ENCODE assay signal across 8 cellular contexts in genomic region chr17:32265192-32265895, GRCh38. TPM values are rescaled to one million over a fixed set of nuclear protein-coding genes. Genes with fewer than 3 reads are reported as not detected.
DNase-seq lines count a peak whose midpoint lies in the region; ATAC-seq, FAIRE-seq and TF ChIP-seq lines count a peak whose summit lies in the region.

RHBDL3 (plus strand) TSS chr17:32265832; CDS start chr17:32266190, 358 bp downstream.

- dilution Hi-C loops in keratinocyte (cut with MboI; ENCODE audit: extremely low pct_ligation_motif_present, low sequenced_read_pairs), result no loop called here

- TF ChIP-seq EP300 in GM12878 (IDR thresholded peaks at IDR 0.05; ENCODE audit: borderline replicate concordance in 1 of 2, control insufficient read depth in 1 of 2, low read depth in 2 of 2, low read length in 2 of 2), result no peak

- H3K4me2 ChIP-seq in GM12878 (ENCODE audit: control insufficient read depth, insufficient read depth) (peak within 1 kb of the TSS; percentile 83), keratinocyte (ENCODE audit: control insufficient read depth, extremely low read depth, insufficient read depth, low read depth, low read length) (peak within 1 kb of the TSS; percentile 51)

- TF ChIP-seq POLR2A in GM12878 (IDR thresholded peaks at IDR 0.05; ENCODE audit: low read depth, low read length), result no peak

- no peak within 1 kb of the TSS for H2AFZ ChIP-seq in GM12878 (ENCODE audit: control insufficient read depth, low read depth, low read length)
- H2AFZ ChIP-seq in keratinocyte (ENCODE audit: control insufficient read depth, low read length), result no peak within 1 kb of the TSS

- no peaks in the 10 kb centered on the region for H3K9me3 ChIP-seq in CD4-positive, alpha-beta memory T cell (ENCODE audit: control insufficient read depth in 1 of 2, low read length in 2 of 2)
- H3K9me3 ChIP-seq in HUES64 (ENCODE audit: insufficient read depth, low read depth, low read length) (no peaks in the 10 kb centered on the region), GM12878 (replicated peaks; ENCODE audit: control insufficient read depth, insufficient read depth, low read length) (no peaks in the 10 kb centered on the region), keratinocyte (ENCODE audit: control insufficient read depth, low read depth, low read length) (no peaks in the 10 kb centered on the region)

- POLR2A ChIA-PET in CD4-positive, alpha-beta memory T cell (lab: Charles Lee; ENCODE audit: partially characterized antibody), result interaction anchor here (0.6 kb wide), 1 partner anchor 399 kb away, joined by 3 read pairs; no protein-coding TSS in a partner anchor
- POLR2A ChIA-PET in GM12878 (lab: Charles Lee), result no interaction called here

- H3K27me3 ChIP-seq in CD4-positive, alpha-beta memory T cell (ENCODE audit: insufficient read depth, low read length), result peaks cover 20% of the 10 kb centered on the region
- H3K27me3 ChIP-seq in HUES64 (ENCODE audit: insufficient read depth, low read length) (peaks cover 64% of the 10 kb centered on the region), GM12878 (replicated peaks in 1 of 2; ENCODE audit: control insufficient read depth in 2 of 2, insufficient read depth in 2 of 2, low read length in 1 of 2) (peaks cover 13 to 25% of the 10 kb centered on the region in 2 experiments), keratinocyte (ENCODE audit: control insufficient read depth, extremely low read depth, insufficient read depth, low read length) (peaks cover 84% of the 10 kb centered on the region)

- no peak for TF ChIP-seq RAD21 in GM12878 (IDR thresholded peaks at IDR 0.05; ENCODE audit: insufficient read depth, low read depth, low read length)

- in situ Hi-C loops in GM12878 (cut with MboI), result no loop called here

- H3K9me3 Mint-ChIP-seq in CD4-positive, alpha-beta memory T cell, result peaks cover 0 to 1% (median 0%) of the 10 kb centered on the region in 8 donors
- H3K9me3 Mint-ChIP-seq in stimulated activated naive CD8-positive, alpha-beta T cell treated with anti-CD3 and anti-CD28 coated beads, Interleukin-15, amount 100 ng/mL, for 72 hours, result no peaks in the 10 kb centered on the region

- peak within 1 kb of the TSS; percentile 80 to 95 (median 84) for H3K4me3 Mint-ChIP-seq in CD4-positive, alpha-beta memory T cell
- H3K4me3 Mint-ChIP-seq in stimulated activated naive CD8-positive, alpha-beta T cell treated with anti-CD3 and anti-CD28 coated beads, Interleukin-15, amount 100 ng/mL, for 72 hours, result peak within 1 kb of the TSS; percentile 75 to 82

- TF ChIP-seq CTCF in GM12878 (IDR thresholded peaks at IDR 0.05 in 2 of 3, conservative IDR thresholded peaks at IDR 0.05 in 1 of 3; ENCODE audit: control insufficient read depth in 2 of 3, extremely low read depth in 1 of 3, insufficient read depth in 1 of 3, low read depth in 3 of 3, low read length in 3 of 3) (no peak), keratinocyte (optimal IDR thresholded peaks at IDR 0.05 in 1 of 3, IDR thresholded peaks at IDR 0.05 in 1 of 3, conservative IDR thresholded peaks at IDR 0.05 in 1 of 3; ENCODE audit: extremely low read depth in 1 of 3, insufficient read depth in 2 of 3, low read length in 3 of 3) (no peak)

- H3K4me3 ChIP-seq in CD4-positive, alpha-beta memory T cell (ENCODE audit: low read length in 2 of 2), result peak within 1 kb of the TSS in 1 of 2 donors; percentile 47
- H3K4me3 ChIP-seq in HUES64 (ENCODE audit: low read length) (peak within 1 kb of the TSS; percentile 70), GM12878 (peak within 1 kb of the TSS; percentile 46; the same call in 1 of the 2 replicates), keratinocyte (ENCODE audit: control insufficient read depth in 2 of 3, extremely low read depth in 1 of 3, insufficient read depth in 2 of 3, low read depth in 1 of 3, low read length in 3 of 3) (peak within 1 kb of the TSS; percentile 18 to 23 (median 19))

- H3K27me3 Mint-ChIP-seq in CD4-positive, alpha-beta memory T cell, result peaks cover 39% of the 10 kb centered on the region in 2 donors
- peaks cover 89% of the 10 kb centered on the region for H3K27me3 Mint-ChIP-seq in stimulated activated naive CD8-positive, alpha-beta T cell treated with anti-CD3 and anti-CD28 coated beads, Interleukin-15, amount 100 ng/mL, for 72 hours

- H3K36me3 Mint-ChIP-seq in CD4-positive, alpha-beta memory T cell, result peaks cover 0 to 1% of the 10 kb centered on the region in 2 donors

- H3K9me1 ChIP-seq in keratinocyte (ENCODE audit: control insufficient read depth, extremely low read depth, insufficient read depth, low read length), result no peaks in the 10 kb centered on the region

- ATAC-seq in GM12878, result peak; percentile 32
- ATAC-seq in stimulated activated naive CD8-positive, alpha-beta T cell treated with anti-CD3 and anti-CD28 coated beads, Interleukin-15, amount 100 ng/mL, for 72 hours, result peak; percentile 51
- ATAC-seq in HG03442 (IDR thresholded peaks at IDR 0.05; ENCODE audit: unreplicated experiment), result no peak
- no peak for ATAC-seq in esophagus mucosa

- H3K4me1 ChIP-seq in CD4-positive, alpha-beta memory T cell (ENCODE audit: insufficient read depth, low read length), result peaks cover 21% of the 10 kb centered on the region
- peaks cover 28% of the 10 kb centered on the region for H3K4me1 ChIP-seq in HUES64 (ENCODE audit: insufficient read depth, low read length)
- peaks cover 4% of the 10 kb centered on the region; the same call in 1 of the 2 replicates for H3K4me1 ChIP-seq in GM12878 (ENCODE audit: control insufficient read depth, insufficient read depth, low read length)
- no peaks in the 10 kb centered on the region for H3K4me1 ChIP-seq in keratinocyte (ENCODE audit: control insufficient read depth, extremely low read depth, insufficient read depth, low read length)

- CTCF ChIA-PET in CD4-positive, alpha-beta memory T cell (lab: Charles Lee; ENCODE audit: partially characterized antibody), result no interaction called here
- CTCF ChIA-PET in GM12878 (lab: Yijun Ruan, JAX), result no interaction called here

- H4K20me1 ChIP-seq in GM12878 (ENCODE audit: control insufficient read depth, insufficient read depth) (no peaks in the 10 kb centered on the region), keratinocyte (ENCODE audit: control insufficient read depth, extremely low read depth, insufficient read depth, low read length) (no peaks in the 10 kb centered on the region)

- WGBS in HUES64, result 1% methylated on average over 63 of the region's 63 CpGs
- 15% methylated on average over 20 of the region's 63 CpGs for WGBS in GM12878 (ENCODE audit: insufficient coverage, insufficient replicate concordance, low lambda C conversion rate, missing lambda C conversion rate)

- peak in 2 of 5 donors; percentile 8 to 16 for DNase-seq in CD4-positive, alpha-beta memory T cell
- DNase-seq in GM12878 (ENCODE audit: low read depth, low spot score) (no peak), keratinocyte (ENCODE audit: low read depth, low spot score) (no peak)
- DNase-seq in stimulated activated naive CD8-positive, alpha-beta T cell treated with anti-CD3 and anti-CD28 coated beads, Interleukin-15, amount 100 ng/mL, for 72 hours, result no peak
- DNase-seq in stimulated activated CD8-positive, alpha-beta memory T cell treated with anti-CD3 and anti-CD28 coated beads, Interleukin-4, amount 100 ng/mL, for 48 hours, result no peak

- H3K79me2 ChIP-seq in GM12878 (ENCODE audit: control insufficient read depth, insufficient read depth, low read length), result no peaks in the 10 kb centered on the region
- no peaks in the 10 kb centered on the region for H3K79me2 ChIP-seq in keratinocyte (ENCODE audit: control insufficient read depth, insufficient read depth, low read length)

- no peak within 1 kb of the TSS; the same call in none of the 2 replicates for H3K9ac ChIP-seq in HUES64 (ENCODE audit: low read depth, low read length)
- 0 out of 2 replicates have a peak within 1 kb of the TSS, but pooled peaks have one; percentile 25 for H3K9ac ChIP-seq in GM12878 (ENCODE audit: control insufficient read depth, insufficient read depth, low read length)
- H3K9ac ChIP-seq in keratinocyte (ENCODE audit: control insufficient read depth, extremely low read depth, insufficient read depth, low read length), result no peak within 1 kb of the TSS

- H3K27ac ChIP-seq in CD4-positive, alpha-beta memory T cell (ENCODE audit: low read depth, low read length), result no peak within 1 kb of the TSS
- H3K27ac ChIP-seq in HUES64 (ENCODE audit: low read depth, low read length), result no peak within 1 kb of the TSS
- H3K27ac ChIP-seq in GM12878 (ENCODE audit: control insufficient read depth, insufficient read depth), result no peak within 1 kb of the TSS
- no peak within 1 kb of the TSS for H3K27ac ChIP-seq in keratinocyte (ENCODE audit: control insufficient read depth, insufficient read depth, low read length)

- no peaks in the 10 kb centered on the region for H3K36me3 ChIP-seq in CD4-positive, alpha-beta memory T cell (ENCODE audit: insufficient read depth, low read length)
- H3K36me3 ChIP-seq in HUES64 (ENCODE audit: insufficient read depth, low read length) (no peaks in the 10 kb centered on the region), GM12878 (ENCODE audit: control insufficient read depth in 2 of 2, insufficient read depth in 2 of 2, low read length in 1 of 2) (no peaks in the 10 kb centered on the region), keratinocyte (ENCODE audit: control insufficient read depth in 2 of 2, extremely low read depth in 1 of 2, insufficient read depth in 2 of 2, low read length in 2 of 2) (no peaks in the 10 kb centered on the region)

- intact Hi-C loops in CD4-positive, alpha-beta memory T cell (cut with micrococcal nuclease), result no loop called here
- intact Hi-C loops in GM12878 (cut with micrococcal nuclease; ENCODE audit: unreplicated experiment), result no loop called here

- SMC1A ChIA-PET in GM12878 (lab: Charles Lee; ENCODE audit: uncharacterized antibody, unreplicated experiment), result no interaction called here

- RAD21 ChIA-PET in GM12878 (lab: Charles Lee; ENCODE audit: unreplicated experiment), result no interaction called here

- peaks cover 11 to 27% (median 14%) of the 10 kb centered on the region in 4 donors for H3K4me1 Mint-ChIP-seq in CD4-positive, alpha-beta memory T cell
- peaks cover 29% of the 10 kb centered on the region for H3K4me1 Mint-ChIP-seq in stimulated activated naive CD8-positive, alpha-beta T cell treated with anti-CD3 and anti-CD28 coated beads, Interleukin-15, amount 100 ng/mL, for 72 hours

- BruUV-seq in GM12878 (replicated peaks; lab: Mats Ljungman, UMichigan), result no TSS peak

- peak within 1 kb of the TSS in 6 of 7 donors; percentile 33 to 87 (median 49) for H3K27ac Mint-ChIP-seq in CD4-positive, alpha-beta memory T cell
- no peak within 1 kb of the TSS for H3K27ac Mint-ChIP-seq in stimulated activated naive CD8-positive, alpha-beta T cell treated with anti-CD3 and anti-CD28 coated beads, Interleukin-15, amount 100 ng/mL, for 72 hours

- FAIRE-seq in GM12878 (lab: Jason Lieb, UNC) (no peak), keratinocyte (lab: Jason Lieb, UNC) (no peak)

RNA-seq across cellular contexts. Expression of gene RHBDL3, which starts in this region (rescaled TPM):
- total RNA-seq in CD4-positive, alpha-beta memory T cell, result not detected
- not detected for polyA plus RNA-seq in CD4-positive, alpha-beta memory T cell
- polyA plus RNA-seq in HUES64 (2013, experiment 1 of 2), result 5.7 TPM
- polyA plus RNA-seq in HUES64 (2013, experiment 2 of 2), result 5.7 TPM
- 1.5 and 1.8 TPM in 2 replicates for total RNA-seq in GM12878 (2013; cell fraction: nucleolus; rRNA removed)
- total RNA-seq in GM12878 (2014; rRNA removed), result not detected in 2 replicates
- 0.04 TPM in 1 of 2 replicates, not detected in the other for total RNA-seq in GM12878 (2014; rRNA removed; fragmentation: Illumina TruSeq; extraction: Trizol)
- 0.05 and 0.19 TPM in 2 replicates for total RNA-seq in GM12878 (2021)
- polyA plus RNA-seq in GM12878 (2011; ENCODE audit: low read depth), result not detected
- 0.09 and 0.24 TPM in 2 replicates for polyA plus RNA-seq in GM12878 (2011; rRNA removed)
- polyA plus RNA-seq in GM12878 (2011; cell fraction: cytosol; rRNA removed), result 0.22 and 0.37 TPM in 2 replicates
- 0.33 and 0.47 TPM in 2 replicates for polyA plus RNA-seq in GM12878 (2011; cell fraction: nucleus; rRNA removed)
- 0.04 and 0.07 TPM in 2 replicates for polyA plus RNA-seq in GM12878 (2012)
- 0.04 TPM in 1 of 2 replicates, not detected in the other for polyA plus RNA-seq in GM12878 (2014; fragmentation: Illumina TruSeq; extraction: Trizol)
- not detected for polyA plus RNA-seq in GM12878 (2014; fragmentation: Nextera tagmentation; extraction: Ambion mirVana)
- polyA plus RNA-seq in GM12878 (2014; rRNA removed), result 0.04 TPM in 1 of 2 replicates, not detected in the other
- not detected for polyA plus RNA-seq in GM12878 (2016; fragmentation: Nextera tagmentation; extraction: Ambion mirVana)
- 0.22 and 0.77 TPM in 2 replicates for polyA minus RNA-seq in GM12878 (2011; rRNA and poly(A)+ RNA removed)
- 0.67 TPM in 1 of 2 replicates, not detected in the other for polyA minus RNA-seq in GM12878 (2011; cell fraction: cytosol; rRNA and poly(A)+ RNA removed)
- polyA minus RNA-seq in GM12878 (2011; cell fraction: nucleus; rRNA and poly(A)+ RNA removed), result 0.19 TPM in 1 of 2 replicates, not detected in the other
- polyA plus RNA-seq in keratinocyte, result not detected in 3 replicates
- polyA plus RNA-seq in keratinocyte (2011; ENCODE audit: low read depth), result not detected
- polyA plus RNA-seq in keratinocyte (2011; cell fraction: cytosol; rRNA removed), result not detected in 2 replicates
- polyA plus RNA-seq in keratinocyte (2011; cell fraction: nucleus; rRNA removed), result not detected in 2 replicates
- 0.03 TPM in 1 of 2 replicates, not detected in the other for polyA plus RNA-seq in keratinocyte (2012; ENCODE audit: low replicate concordance)
- polyA minus RNA-seq in keratinocyte, result not detected in 3 replicates
- polyA minus RNA-seq in keratinocyte (2011; cell fraction: cytosol; rRNA and poly(A)+ RNA removed), result not detected
- polyA minus RNA-seq in keratinocyte (2011; cell fraction: nucleus; rRNA and poly(A)+ RNA removed), result not detected in 2 replicates
- total RNA-seq in esophagus mucosa, result 0.08 TPM

Comparison
In these comparisons a context has a peak if more than half of its experiments do, and no peak if none do; other contexts are left out.
1. H3K27ac Mint-ChIP-seq: peak in CD4-positive, alpha-beta memory T cell (6 of 7); none in stimulated activated naive CD8-positive, alpha-beta T cell treated with anti-CD3 and anti-CD28 coated beads, Interleukin-15, amount 100 ng/mL, for 72 hours (0 of 2).
2. ATAC-seq: peak in GM12878 (single experiment) and stimulated activated naive CD8-positive, alpha-beta T cell treated with anti-CD3 and anti-CD28 coated beads, Interleukin-15, amount 100 ng/mL, for 72 hours (single experiment); none in HG03442 (single experiment) and esophagus mucosa (single experiment).